1 cellular context compared by ENCODE assay signal in genomic region chr17:82751571-82752370, GRCh38.
A peak's percentile ranks its signal among the peaks of the same experiment; 100 is the strongest.
TF ChIP-seq lines count a peak whose summit lies in the region.

Gene TBCD, plus strand, starts transcription at chr17:82752065. Its CDS starts 129 bp downstream, at chr17:82752194.

TF ChIP-seq in K562, 482 proteins besides CTCF, POLR2A, EP300 and RAD21 (continued from another document and continues in another):
- TF ChIP-seq REST (CRISPR knock-in tag; IDR thresholded peaks at IDR 0.05; ENCODE audit: low read depth): peak; percentile 59; the same call in 1 of the 2 replicates
- no peak for TF ChIP-seq ID3 (CRISPR knock-in tag; IDR thresholded peaks at IDR 0.05)
- peak; percentile 34; the same call in 1 of the 2 replicates for TF ChIP-seq ID3 (tag; IDR thresholded peaks at IDR 0.05)
- no peak for TF ChIP-seq ZNF318 (IDR thresholded peaks at IDR 0.05; ENCODE audit: borderline replicate concordance in 1 of 2, low read depth in 1 of 2)
- no peak for TF ChIP-seq CAMTA2 (CRISPR knock-in tag; conservative IDR thresholded peaks at IDR 0.05)
- peak; percentile 77; the same call in 1 of the 2 replicates for TF ChIP-seq FOXP4 (CRISPR knock-in tag; IDR thresholded peaks at IDR 0.05; ENCODE audit: borderline replicate concordance)
- peak; percentile 91 to 96 for TF ChIP-seq MNT (conservative IDR thresholded peaks at IDR 0.05)
- TF ChIP-seq RB1 (IDR thresholded peaks at IDR 0.05; ENCODE audit: low read depth): peak; percentile 94
- TF ChIP-seq SRSF1 (IDR thresholded peaks at IDR 0.05; ENCODE audit: low read depth, low read length): no peak
- no peak for TF ChIP-seq PHB (CRISPR knock-in tag; IDR thresholded peaks at IDR 0.05)
- no peak for TF ChIP-seq IRF2 (CRISPR knock-in tag; IDR thresholded peaks at IDR 0.05)
- peak; percentile 31 for TF ChIP-seq DACH1 (IDR thresholded peaks at IDR 0.05; ENCODE audit: partially characterized antibody)
- peak; percentile 27 for TF ChIP-seq ZBTB7A (IDR thresholded peaks at IDR 0.05; ENCODE audit: borderline replicate concordance, control insufficient read depth, low read depth, low read length)
- peak; percentile 66 for TF ChIP-seq NKRF (IDR thresholded peaks at IDR 0.05; ENCODE audit: borderline replicate concordance)
- 0 out of 2 replicates have a peak, but pooled peaks have one; percentile 38 for TF ChIP-seq MTA1 (IDR thresholded peaks at IDR 0.05; ENCODE audit: borderline replicate concordance)
- no peak for TF ChIP-seq ZNF764 (CRISPR knock-in tag; IDR thresholded peaks at IDR 0.05; ENCODE audit: low read depth)
- TF ChIP-seq ZNF3 (CRISPR knock-in tag; IDR thresholded peaks at IDR 0.05): no peak
- peak; percentile 44; the same call in 1 of the 2 replicates for TF ChIP-seq ZNF282 (CRISPR knock-in tag; IDR thresholded peaks at IDR 0.05)
- TF ChIP-seq SRSF9 (IDR thresholded peaks at IDR 0.05; ENCODE audit: borderline replicate concordance, low read depth, low read length): no peak
- no peak for TF ChIP-seq PHB2 (IDR thresholded peaks at IDR 0.05; ENCODE audit: low read depth)
- peak; percentile 56; the same call in 1 of the 2 replicates for TF ChIP-seq CREB3L1 (IDR thresholded peaks at IDR 0.05; ENCODE audit: borderline replicate concordance, low read depth)
- TF ChIP-seq ZNF23 (CRISPR knock-in tag; IDR thresholded peaks at IDR 0.05): no peak
- no peak for TF ChIP-seq PHTF2 (CRISPR knock-in tag; IDR thresholded peaks at IDR 0.05)
- TF ChIP-seq ZNF699 (CRISPR knock-in tag; IDR thresholded peaks at IDR 0.05; ENCODE audit: insufficient replicate concordance): no peak
- no peak for TF ChIP-seq FOXJ2 (tag; IDR thresholded peaks at IDR 0.05)
- TF ChIP-seq MAFF (IDR thresholded peaks at IDR 0.05; ENCODE audit: low read length): no peak
- 0 out of 2 replicates have a peak, but pooled peaks have one; percentile 36 for TF ChIP-seq E2F5 (CRISPR knock-in tag; IDR thresholded peaks at IDR 0.05)
- TF ChIP-seq ZNF668 (CRISPR knock-in tag; IDR thresholded peaks at IDR 0.05): no peak
- TF ChIP-seq KAT7 (CRISPR knock-in tag; IDR thresholded peaks at IDR 0.05; ENCODE audit: borderline replicate concordance): peak; percentile 60; the same call in 1 of the 2 replicates
- no peak for TF ChIP-seq BCLAF1 (IDR thresholded peaks at IDR 0.05; ENCODE audit: borderline replicate concordance in 1 of 2, control insufficient read depth in 1 of 2, low read depth in 2 of 2, low read length in 1 of 2)
- no peak for TF ChIP-seq CREBBP (IDR thresholded peaks at IDR 0.05; ENCODE audit: low read depth, low read length)
- TF ChIP-seq TCFL5 (CRISPR knock-in tag; conservative IDR thresholded peaks at IDR 0.05): no peak
